In genomic region chr20:63285636-63286615, GRCh38 we compare ENCODE assay signal across 21 cellular contexts. TPM values are rescaled to one million over a fixed set of nuclear protein-coding genes. Genes with fewer than 3 reads are reported as not detected.
DNase-seq lines count a peak whose midpoint lies in the region; ATAC-seq, FAIRE-seq and TF ChIP-seq lines count a peak whose summit lies in the region.
"Had no signal": no experiment of that assay in that cellular context is flagged by ENCODE, and none has a peak within 500 bp of the region (broad histone marks: within the 10 kb centered on the region; RNA-seq: fewer than 3 reads in every experiment).

No MANE protein-coding gene starts in this region.

- peaks cover 4% of the 10 kb centered on the region for H3K9me1 ChIP-seq in K562 (ENCODE audit: control insufficient read depth, insufficient read depth, low read length)

- ATAC-seq in T-helper 17 cell (no peak), K562 (no peak)

- peaks cover 74% of the 10 kb centered on the region for H3K36me3 ChIP-seq in BLaER1
- H3K36me3 ChIP-seq in BLaER1 treated with 17β-estradiol and CSF1 and Interleukin-3, amounts not matched to agents 10 nM and 100 nM, result peaks cover 35 to 76% (median 64%) of the 10 kb centered on the region in 11 experiments; a peak in 21 of 22 replicates
- H3K36me3 ChIP-seq in K562 (ENCODE audit: control insufficient read depth, insufficient read depth, low read length), result peaks cover 66% of the 10 kb centered on the region; the same call in 2 of the 3 replicates

- no peaks in the 10 kb centered on the region for H3K79me2 ChIP-seq in K562 (ENCODE audit: control insufficient read depth, insufficient read depth, low read length)

- H3K4me1 ChIP-seq in BLaER1 (peaks cover 100% of the 10 kb centered on the region), K562 (replicated peaks in 1 of 2; ENCODE audit: control insufficient read depth in 2 of 2, insufficient read depth in 2 of 2, low read length in 2 of 2) (peaks cover 0 to 45% of the 10 kb centered on the region in 2 experiments; a peak in 2 of 5 replicates)
- H3K4me1 ChIP-seq in BLaER1 treated with 17β-estradiol and CSF1 and Interleukin-3, amounts not matched to agents 10 nM and 100 nM, result peaks cover 46 to 99% (median 86%) of the 10 kb centered on the region in 10 experiments
- H3K4me1 ChIP-seq: Caco-2 had no signal

- peaks cover 3% of the 10 kb centered on the region for H3K36me3 Mint-ChIP-seq in T-helper 17 cell (ENCODE audit: low read depth)
- H3K36me3 Mint-ChIP-seq in immature natural killer cell, result peaks cover 0 to 4% (median 3%) of the 10 kb centered on the region in 3 donors
- H3K36me3 Mint-ChIP-seq: IgD-negative memory B cell had no signal

- peak overlapping the region; percentile 67 for H3K4me3 ChIP-seq in BLaER1
- H3K4me3 ChIP-seq in BLaER1 treated with 17β-estradiol and CSF1 and Interleukin-3, amounts not matched to agents 10 nM and 100 nM, result peak overlapping the region in 4 of 10 experiments; percentile 52 to 61 (median 54); a peak in 6 of 20 replicates
- no peak overlapping the region for H3K4me3 ChIP-seq in K562
- H3K4me3 ChIP-seq: GM23248 had no signal

- TF ChIP-seq RAD21 in K562 (CRISPR knock-in tag; conservative IDR thresholded peaks at IDR 0.05 in 1 of 2, IDR thresholded peaks at IDR 0.05 in 1 of 2), result no peak

- H3K4me2 ChIP-seq in BLaER1 (peak overlapping the region; percentile 93), K562 (ENCODE audit: insufficient read depth, low read length) (no peak overlapping the region)
- peak overlapping the region; percentile 62 to 98 (median 92) for H3K4me2 ChIP-seq in BLaER1 treated with 17β-estradiol and CSF1 and Interleukin-3, amounts not matched to agents 10 nM and 100 nM

- H3K4me3 Mint-ChIP-seq in T-helper 17 cell, result peak overlapping the region; percentile 83
- H3K4me3 Mint-ChIP-seq in immature natural killer cell, result no peak overlapping the region
- H3K4me3 Mint-ChIP-seq: IgD-negative memory B cell had no signal

- TF ChIP-seq CTCF in K562 (IDR thresholded peaks at IDR 0.05 in 2 of 3, conservative IDR thresholded peaks at IDR 0.05 in 1 of 3; ENCODE audit: insufficient read depth in 2 of 3, low read depth in 1 of 3, low read length in 3 of 3), result no peak

- H3K9ac ChIP-seq in BLaER1 (peak overlapping the region; percentile 82), K562 (ENCODE audit: insufficient read depth in 1 of 2, low read depth in 2 of 2, low read length in 2 of 2) (no peak overlapping the region)
- H3K9ac ChIP-seq in BLaER1 treated with 17β-estradiol and CSF1 and Interleukin-3, amounts not matched to agents 10 nM and 100 nM, result peak overlapping the region in 10 of 11 experiments; percentile 3 to 78 (median 66); a peak in 12 of 22 replicates
- H3K9ac ChIP-seq: GM23248 had no signal

- POLR2A ChIA-PET in K562 (lab: Yijun Ruan, JAX), result interaction anchor here (0.8 to 1.1 kb wide), 3 partner anchors 8 to 60 kb away, joined by 3 to 5 read pairs (median 4); no protein-coding TSS in a partner anchor

- 94% methylated on average over 22 of the region's 44 CpGs for WGBS in K562 (ENCODE audit: insufficient coverage, low coverage, missing lambda C conversion rate)

- no peaks in the 10 kb centered on the region for H3K9me3 Mint-ChIP-seq in immature natural killer cell
- H3K9me3 Mint-ChIP-seq: IgD-negative memory B cell had no signal

- no peak for TF ChIP-seq POLR2A in K562 (conservative IDR thresholded peaks at IDR 0.05)

- intact Hi-C loops in K562 (cut with micrococcal nuclease), result no loop called here

- in situ Hi-C loops in K562 (cut with MboI), result no loop called here

- CTCF ChIA-PET in K562 (lab: Yijun Ruan, JAX; ENCODE audit: low intra/inter-chr PET ratio), result no interaction called here

- H3K4me1 Mint-ChIP-seq in T-helper 17 cell, result peaks cover 7% of the 10 kb centered on the region
- peaks cover 0 to 5% of the 10 kb centered on the region in 2 donors for H3K4me1 Mint-ChIP-seq in immature natural killer cell
- H3K4me1 Mint-ChIP-seq: IgD-negative memory B cell had no signal

- DNase-seq in T-helper 17 cell, result no peak
- DNase-seq in K562 (ENCODE audit: extremely low read depth in 1 of 4, low spot score in 3 of 4), result no peak
- DNase-seq in NCI-H226, result no peak
- no peak for DNase-seq in NCI-H2196 (lab: John Stamatoyannopoulos, UW; ENCODE audit: unreplicated experiment)
- no peak for DNase-seq in immature natural killer cell
- DNase-seq: AML-193, Caco-2, GDM1, GM23248, HCEC 1CT, NCI-H1105, NCI-H2081 treated with DMSO at 0.1 percent for 48 hours, NCI-H510A, NCI-H82 had no signal

- TF ChIP-seq EP300 in K562 (IDR thresholded peaks at IDR 0.05; ENCODE audit: low read length), result no peak

- FAIRE-seq in K562 (lab: Jason Lieb, UNC), result no peak

- H4K20me1 ChIP-seq in BLaER1 (peaks cover 48% of the 10 kb centered on the region), K562 (replicated peaks; ENCODE audit: control insufficient read depth, insufficient read depth, low read length) (peaks cover 15% of the 10 kb centered on the region; the same call in 1 of the 2 replicates)
- peaks cover 44 to 100% (median 83%) of the 10 kb centered on the region in 11 experiments; a peak in 21 of 22 replicates for H4K20me1 ChIP-seq in BLaER1 treated with 17β-estradiol and CSF1 and Interleukin-3, amounts not matched to agents 10 nM and 100 nM

- peak overlapping the region; percentile 90 for H3K27ac ChIP-seq in BLaER1
- H3K27ac ChIP-seq in BLaER1 treated with 17β-estradiol and CSF1 and Interleukin-3, amounts not matched to agents 10 nM and 100 nM, result peak overlapping the region in 3 of 11 experiments; percentile 69 to 79 (median 78); a peak in 4 of 22 replicates
- H3K27ac ChIP-seq in K562 (ENCODE audit: extremely low read depth, low read depth, low read length), result no peak overlapping the region
- H3K27ac ChIP-seq: GM23248, HL-60 had no signal

- H3K9me3 ChIP-seq in BLaER1 (no peaks in the 10 kb centered on the region), T-helper 17 cell (ENCODE audit: control insufficient read depth, low read length, poor library complexity, severe bottlenecking) (no peaks in the 10 kb centered on the region), K562 (replicated peaks; ENCODE audit: control insufficient read depth, insufficient read depth, low read depth, low read length) (no peaks in the 10 kb centered on the region)
- H3K9me3 ChIP-seq in BLaER1 treated with 17β-estradiol and CSF1 and Interleukin-3, amounts not matched to agents 10 nM and 100 nM (replicated peaks in 1 of 11), result no peaks in the 10 kb centered on the region
- H3K9me3 ChIP-seq: Caco-2 had no signal

- no peak overlapping the region for H2AFZ ChIP-seq in K562 (ENCODE audit: low read depth, low read length)
- H2AFZ ChIP-seq: GM23248 had no signal

- no peaks in the 10 kb centered on the region for H3K27me3 ChIP-seq in BLaER1
- no peaks in the 10 kb centered on the region for H3K27me3 ChIP-seq in BLaER1 treated with 17β-estradiol and CSF1 and Interleukin-3, amounts not matched to agents 10 nM and 100 nM
- H3K27me3 ChIP-seq in K562 (ENCODE audit: control insufficient read depth in 2 of 2, insufficient read depth in 2 of 2, low read length in 2 of 2), result no peaks in the 10 kb centered on the region

- H3K27me3 Mint-ChIP-seq in T-helper 17 cell (no peaks in the 10 kb centered on the region), immature natural killer cell (ENCODE audit: low read depth in 3 of 3) (peaks cover 0 to 2% (median 0%) of the 10 kb centered on the region in 3 donors)
- H3K27me3 Mint-ChIP-seq: IgD-negative memory B cell had no signal

- BruUV-seq in K562 (replicated peaks; lab: Mats Ljungman, UMichigan), result no TSS peak

- H3K27ac Mint-ChIP-seq in T-helper 17 cell, result peak overlapping the region; percentile 72
- H3K27ac Mint-ChIP-seq in immature natural killer cell, result peak overlapping the region in 1 of 6 donors; percentile 21
- H3K27ac Mint-ChIP-seq: IgD-negative memory B cell had no signal

RNA-seq across cellular contexts. Expression of gene COL20A1, which starts 7.1 kb away (rescaled TPM):
- under 1 TPM in 1 of 2 donors, not detected in 1; 0.10 TPM for total RNA-seq in T-helper 17 cell
- total RNA-seq in K562 (2011; cell fraction: chromatin; rRNA removed; ENCODE audit: low replicate concordance), result 0.12 and 0.19 TPM in 2 replicates
- 0.26 and 0.33 TPM in 2 replicates for total RNA-seq in K562 (2011; cell fraction: nucleolus; rRNA removed)
- total RNA-seq in K562 (2011; cell fraction: nucleoplasm; rRNA removed), result 0.15 TPM in 1 of 2 replicates, not detected in the other
- total RNA-seq in K562 (2014; rRNA removed), result not detected in 2 replicates
- not detected in 2 replicates for total RNA-seq in K562 (2014; rRNA removed; fragmentation: Illumina TruSeq; extraction: Trizol)
- not detected in 2 replicates for total RNA-seq in K562 (2015; rRNA removed; fragmentation: Illumina TruSeq; extraction: Trizol)
- not detected in 2 replicates for total RNA-seq in K562 (2021)
- polyA plus RNA-seq in K562 (2011; rRNA removed), result not detected in 2 replicates
- under 0.01 TPM in 1 of 2 replicates, not detected in the other for polyA plus RNA-seq in K562 (2011; cell fraction: cytosol; rRNA removed)
- polyA plus RNA-seq in K562 (2011; cell fraction: nucleus; rRNA removed), result 0.06 and 0.26 TPM in 2 replicates
- polyA plus RNA-seq in K562 (2012), result 0.06 TPM in 1 of 2 replicates, not detected in the other
- polyA plus RNA-seq in K562 (2014; fragmentation: Illumina TruSeq; extraction: Trizol), result not detected in 2 replicates
- not detected for polyA plus RNA-seq in K562 (2014; fragmentation: Nextera tagmentation; extraction: Ambion mirVana)
- polyA plus RNA-seq in K562 (2014; rRNA removed), result not detected in 2 replicates
- polyA minus RNA-seq in K562 (2011; rRNA and poly(A)+ RNA removed), result not detected in 2 replicates
- polyA minus RNA-seq in K562 (2011; cell fraction: cytosol; rRNA and poly(A)+ RNA removed), result not detected in 2 replicates
- polyA minus RNA-seq in K562 (2011; cell fraction: nucleus; rRNA and poly(A)+ RNA removed), result not detected in 2 replicates
- polyA plus RNA-seq in immature natural killer cell, result not detected
- total RNA-seq: GM23248, HT1080, SK-MEL-5 had no signal
- polyA plus RNA-seq: GM23248, IgD-negative memory B cell had no signal

RNA-seq across cellular contexts. Expression of gene ARFGAP1, which starts 13.3 kb away (rescaled TPM):
- total RNA-seq in T-helper 17 cell, result 100 to 1,000 TPM; 108 to 128 TPM
- 379 and 853 TPM in 2 replicates for total RNA-seq in K562 (2011; cell fraction: chromatin; rRNA removed; ENCODE audit: low replicate concordance)
- total RNA-seq in K562 (2011; cell fraction: nucleolus; rRNA removed), result 493 and 502 TPM in 2 replicates
- total RNA-seq in K562 (2011; cell fraction: nucleoplasm; rRNA removed), result 305 and 355 TPM in 2 replicates
- total RNA-seq in K562 (2014; rRNA removed), result 42.4 and 44.3 TPM in 2 replicates
- 15.7 and 17.6 TPM in 2 replicates for total RNA-seq in K562 (2014; rRNA removed; fragmentation: Illumina TruSeq; extraction: Trizol)
- total RNA-seq in K562 (2015; rRNA removed; fragmentation: Illumina TruSeq; extraction: Trizol), result 33.5 and 33.9 TPM in 2 replicates
- 85.3 and 102 TPM in 2 replicates for total RNA-seq in K562 (2021)
- 39.1 and 89.8 TPM in 2 replicates for polyA plus RNA-seq in K562 (2011; rRNA removed)
- polyA plus RNA-seq in K562 (2011; cell fraction: cytosol; rRNA removed), result 59.1 and 89.5 TPM in 2 replicates
- polyA plus RNA-seq in K562 (2011; cell fraction: nucleus; rRNA removed), result 848 and 934 TPM in 2 replicates
- 64.7 and 85.4 TPM in 2 replicates for polyA plus RNA-seq in K562 (2012)
- polyA plus RNA-seq in K562 (2014; fragmentation: Illumina TruSeq; extraction: Trizol), result 24.9 and 45.2 TPM in 2 replicates
- under 1 TPM; 0.53 to 0.95 TPM for polyA plus RNA-seq in K562 (2014; fragmentation: Nextera tagmentation; extraction: Ambion mirVana)
- 54.4 and 73.2 TPM in 2 replicates for polyA plus RNA-seq in K562 (2014; rRNA removed)
- polyA minus RNA-seq in K562 (2011; rRNA and poly(A)+ RNA removed), result 24.6 and 29.9 TPM in 2 replicates
- polyA minus RNA-seq in K562 (2011; cell fraction: cytosol; rRNA and poly(A)+ RNA removed), result 33.3 and 40.3 TPM in 2 replicates
- polyA minus RNA-seq in K562 (2011; cell fraction: nucleus; rRNA and poly(A)+ RNA removed), result 103 and 183 TPM in 2 replicates
- polyA plus RNA-seq in immature natural killer cell, result 10 to 100 TPM in 2 of 3 donors, 1 to 10 TPM in 1; 8.8 to 20.9 (median 16.5) TPM

RNA-seq across cellular contexts. Expression of gene NKAIN4, which starts 31.7 kb away (rescaled TPM):
- total RNA-seq in T-helper 17 cell (not detected), K562 (2014; rRNA removed) (not detected in 2 replicates), K562 (2014; rRNA removed; fragmentation: Illumina TruSeq; extraction: Trizol) (not detected in 2 replicates), K562 (2015; rRNA removed; fragmentation: Illumina TruSeq; extraction: Trizol) (not detected in 2 replicates), K562 (2021) (not detected in 2 replicates)
- total RNA-seq in K562 (2011; cell fraction: chromatin; rRNA removed; ENCODE audit: low replicate concordance), result not detected in 2 replicates
- total RNA-seq in K562 (2011; cell fraction: nucleolus; rRNA removed), result not detected in 2 replicates
- total RNA-seq in K562 (2011; cell fraction: nucleoplasm; rRNA removed), result not detected in 2 replicates
- polyA plus RNA-seq in K562 (2011; rRNA removed) (not detected in 2 replicates), K562 (2014; fragmentation: Illumina TruSeq; extraction: Trizol) (not detected in 2 replicates), K562 (2014; fragmentation: Nextera tagmentation; extraction: Ambion mirVana) (not detected), K562 (2014; rRNA removed) (not detected in 2 replicates), immature natural killer cell (not detected)
- polyA plus RNA-seq in K562 (2011; cell fraction: cytosol; rRNA removed), result not detected in 2 replicates
- not detected in 2 replicates for polyA plus RNA-seq in K562 (2011; cell fraction: nucleus; rRNA removed)
- polyA plus RNA-seq in K562 (2012), result not detected in 2 replicates
- not detected in 2 replicates for polyA minus RNA-seq in K562 (2011; rRNA and poly(A)+ RNA removed)
- polyA minus RNA-seq in K562 (2011; cell fraction: cytosol; rRNA and poly(A)+ RNA removed), result not detected in 2 replicates
- not detected in 2 replicates for polyA minus RNA-seq in K562 (2011; cell fraction: nucleus; rRNA and poly(A)+ RNA removed)
- total RNA-seq: GM23248, HT1080, LHCN-M2, SK-MEL-5 had no signal
- polyA plus RNA-seq: GM23248, IgD-negative memory B cell had no signal

RNA-seq across cellular contexts. Expression of gene BIRC7, which starts 50.2 kb away (rescaled TPM):
- total RNA-seq in T-helper 17 cell, result not detected
- 0.51 and 0.74 TPM in 2 replicates for total RNA-seq in K562 (2011; cell fraction: chromatin; rRNA removed; ENCODE audit: low replicate concordance)
- 1.3 and 1.4 TPM in 2 replicates for total RNA-seq in K562 (2011; cell fraction: nucleolus; rRNA removed)
- 0.46 and 0.88 TPM in 2 replicates for total RNA-seq in K562 (2011; cell fraction: nucleoplasm; rRNA removed)
- not detected in 2 replicates for total RNA-seq in K562 (2014; rRNA removed)
- total RNA-seq in K562 (2014; rRNA removed; fragmentation: Illumina TruSeq; extraction: Trizol), result not detected in 2 replicates
- 0.14 TPM in 1 of 2 replicates, not detected in the other for total RNA-seq in K562 (2015; rRNA removed; fragmentation: Illumina TruSeq; extraction: Trizol)
- total RNA-seq in K562 (2021), result 0.18 and 0.27 TPM in 2 replicates
- 0.14 and 0.24 TPM in 2 replicates for polyA plus RNA-seq in K562 (2011; rRNA removed)
- polyA plus RNA-seq in K562 (2011; cell fraction: cytosol; rRNA removed), result 0.12 and 0.88 TPM in 2 replicates
- 1.5 and 2.8 TPM in 2 replicates for polyA plus RNA-seq in K562 (2011; cell fraction: nucleus; rRNA removed)
- polyA plus RNA-seq in K562 (2012), result 0.18 and 0.68 TPM in 2 replicates
- not detected in 2 replicates for polyA plus RNA-seq in K562 (2014; fragmentation: Illumina TruSeq; extraction: Trizol)
- polyA plus RNA-seq in K562 (2014; fragmentation: Nextera tagmentation; extraction: Ambion mirVana), result not detected
- 0.16 and 0.19 TPM in 2 replicates for polyA plus RNA-seq in K562 (2014; rRNA removed)
- polyA minus RNA-seq in K562 (2011; rRNA and poly(A)+ RNA removed), result not detected in 2 replicates
- not detected in 2 replicates for polyA minus RNA-seq in K562 (2011; cell fraction: cytosol; rRNA and poly(A)+ RNA removed)
- polyA minus RNA-seq in K562 (2011; cell fraction: nucleus; rRNA and poly(A)+ RNA removed), result 0.44 and 0.81 TPM in 2 replicates
- polyA plus RNA-seq in immature natural killer cell, result not detected
- total RNA-seq: GM23248, HT1080, LHCN-M2 had no signal
- polyA plus RNA-seq: GM23248, IgD-negative memory B cell had no signal

Comparison
In these comparisons a context has a peak if more than half of its experiments do, and no peak if none do; other contexts are left out.
1. H3K9ac ChIP-seq: peak in BLaER1 (single experiment) and BLaER1 treated with 17β-estradiol and CSF1 and Interleukin-3, amounts not matched to agents 10 nM and 100 nM (10 of 11); none in K562 (0 of 2).